20 cellular contexts compared by ENCODE assay signal in genomic region chr1:25933479-25934365, GRCh38. TPM values are rescaled to one million over a fixed set of nuclear protein-coding genes. Genes with fewer than 3 reads are reported as not detected.
A peak's percentile ranks its signal among the peaks of the same experiment; 100 is the strongest.
DNase-seq lines count a peak whose midpoint lies in the region; FAIRE-seq and TF ChIP-seq lines count a peak whose summit lies in the region.
"Had no signal": no experiment of that assay in that cellular context is flagged by ENCODE, and none has a peak within 500 bp of the region (broad histone marks: within the 10 kb centered on the region; RNA-seq: fewer than 3 reads in every experiment).

No MANE protein-coding gene starts in this region.

- no peak overlapping the region for H4K5ac ChIP-seq in H1 (ENCODE audit: insufficient read length, low read depth, low read length)

- H3K27ac ChIP-seq in HEK293 (ENCODE audit: extremely low read depth, low read depth, low read length) = no peak overlapping the region
- no peak overlapping the region for H3K27ac ChIP-seq in H1 (ENCODE audit: low read depth, low read length)
- no peak overlapping the region for H3K27ac ChIP-seq in tibial nerve
- H3K27ac ChIP-seq: brain microvascular endothelial cell, right atrium auricular region, upper lobe of left lung had no signal

- H3K56ac ChIP-seq in H1 (replicated peaks; ENCODE audit: insufficient read length, low read depth, low read length) = no peak overlapping the region

- H3K27me3 Mint-ChIP-seq in progenitor cell of endocrine pancreas = peaks cover 29% of the 10 kb centered on the region

- H3K4me1 ChIP-seq in HEK293 (ENCODE audit: control insufficient read depth, insufficient read depth, low read length) (no peaks in the 10 kb centered on the region), H1 (replicated peaks in 1 of 4; ENCODE audit: control insufficient read depth in 3 of 4, insufficient read depth in 4 of 4, low read length in 3 of 4) (no peaks in the 10 kb centered on the region; a peak in 1 of 7 replicates), tibial nerve (peaks cover 0 to 19% (median 0%) of the 10 kb centered on the region in 4 donors)
- H3K4me1 ChIP-seq: upper lobe of left lung had no signal

- no peaks in the 10 kb centered on the region for H3K9me3 ChIP-seq in HEK293 (ENCODE audit: control insufficient read depth, insufficient read depth, low read depth, low read length)
- H3K9me3 ChIP-seq in H1 (ENCODE audit: insufficient read depth in 2 of 2, low read depth in 1 of 2, low read length in 1 of 2) = no peaks in the 10 kb centered on the region
- H3K9me3 ChIP-seq in tibial nerve = no peaks in the 10 kb centered on the region
- H3K9me3 ChIP-seq: BE2C, right atrium auricular region, upper lobe of left lung had no signal

- H3K4ac ChIP-seq in H1 (replicated peaks; ENCODE audit: insufficient read length, low read depth, low read length) = no peak overlapping the region

- no peak overlapping the region for H3K23ac ChIP-seq in H1 (ENCODE audit: insufficient read length)

- no peak overlapping the region for H2BK5ac ChIP-seq in H1 (ENCODE audit: low read depth, low read length)

- H4K20me1 ChIP-seq in H1 (replicated peaks in 1 of 2; ENCODE audit: control insufficient read depth in 1 of 2, insufficient read depth in 2 of 2, low read length in 2 of 2) = no peaks in the 10 kb centered on the region

- H4K8ac ChIP-seq in H1 (ENCODE audit: extremely low read depth, insufficient read depth, low read length) = no peak overlapping the region

- H3K4me3 ChIP-seq in HEK293 (ENCODE audit: low read depth, low read length) (no peak overlapping the region), H1 (ENCODE audit: extremely low read depth in 1 of 4, insufficient read depth in 2 of 4, low read depth in 3 of 4, low read length in 4 of 4) (no peak overlapping the region), tibial nerve (no peak overlapping the region)
- H3K4me3 ChIP-seq: right atrium auricular region, upper lobe of left lung had no signal

- H3K27me3 ChIP-seq in H1 (replicated peaks in 1 of 4; ENCODE audit: control insufficient read depth in 3 of 4, extremely low read depth in 1 of 4, insufficient read depth in 3 of 4, low read length in 3 of 4) = no peaks in the 10 kb centered on the region
- H3K27me3 ChIP-seq in tibial nerve = no peaks in the 10 kb centered on the region
- H3K27me3 ChIP-seq: BE2C, brain microvascular endothelial cell, right atrium auricular region, upper lobe of left lung had no signal

- H3K4me2 ChIP-seq in H1 (ENCODE audit: insufficient read depth in 1 of 2, low read depth in 2 of 2, low read length in 2 of 2) = no peak overlapping the region

- no peak for TF ChIP-seq POLR2A in H1 (IDR thresholded peaks at IDR 0.05; ENCODE audit: control extremely low read depth in 1 of 2, low read depth in 2 of 2, low read length in 2 of 2)
- no peak for TF ChIP-seq POLR2A in tibial nerve (IDR thresholded peaks at IDR 0.05)

- no peak overlapping the region for H3K4me3 Mint-ChIP-seq in progenitor cell of endocrine pancreas (ENCODE audit: low read depth)
- H3K4me3 Mint-ChIP-seq: activated CD8-positive, alpha-beta memory T cell treated with anti-CD3 and anti-CD28 coated beads, Interleukin-2, amount 10 ng/mL, durations not matched to agents 7 days and 5 days had no signal

- H3K27ac Mint-ChIP-seq in progenitor cell of endocrine pancreas = peak overlapping the region; percentile 61
- H3K27ac Mint-ChIP-seq: activated CD8-positive, alpha-beta memory T cell treated with anti-CD3 and anti-CD28 coated beads, Interleukin-2, amount 10 ng/mL, durations not matched to agents 7 days and 5 days; naive B cell had no signal

- no peaks in the 10 kb centered on the region for H3K9me3 Mint-ChIP-seq in progenitor cell of endocrine pancreas (ENCODE audit: low read depth)
- H3K9me3 Mint-ChIP-seq: naive B cell had no signal

- POLR2A ChIA-PET in HEK293 (lab: Yijun Ruan, JAX) (interaction anchor here (1.6 kb wide), 1 partner anchor 11 kb away, joined by 5 read pairs; no protein-coding TSS in a partner anchor), H1 (lab: Charles Lee; ENCODE audit: partially characterized antibody) (interaction anchor here (0.9 to 1.5 kb wide), 6 partner anchors 9 to 41 kb away, joined by 3 to 6 read pairs (median 4); no protein-coding TSS in a partner anchor)

- H3K36me3 ChIP-seq in HEK293 (ENCODE audit: control insufficient read depth in 2 of 2, insufficient read depth in 1 of 2, low read length in 2 of 2) (no peaks in the 10 kb centered on the region), H1 (ENCODE audit: control insufficient read depth in 2 of 4, insufficient read depth in 4 of 4, low read length in 3 of 4) (no peaks in the 10 kb centered on the region), tibial nerve (no peaks in the 10 kb centered on the region)
- H3K36me3 ChIP-seq: BE2C, brain microvascular endothelial cell, right atrium auricular region, upper lobe of left lung had no signal

- H3K36me3 Mint-ChIP-seq in progenitor cell of endocrine pancreas (ENCODE audit: insufficient read depth) = no peaks in the 10 kb centered on the region
- H3K36me3 Mint-ChIP-seq: activated CD8-positive, alpha-beta memory T cell treated with anti-CD3 and anti-CD28 coated beads, Interleukin-2, amount 10 ng/mL, durations not matched to agents 7 days and 5 days; naive B cell had no signal

- H4K91ac ChIP-seq in H1 (replicated peaks; ENCODE audit: insufficient read length, low read length) = no peak overlapping the region

- TF ChIP-seq EP300 in H1 (IDR thresholded peaks at IDR 0.05; ENCODE audit: borderline replicate concordance in 1 of 2, low read depth in 2 of 2, low read length in 2 of 2) (no peak), tibial nerve (IDR thresholded peaks at IDR 0.05) (no peak)

- no peak overlapping the region for H2BK12ac ChIP-seq in H1 (ENCODE audit: low read depth, low read length)

- H3K14ac ChIP-seq in H1 (ENCODE audit: insufficient read length) = no peak overlapping the region

- 81% methylated on average over 13 of the region's 13 CpGs; no CpG with 5 or more reads in 1 of the 2 experiments for WGBS in H1 (ENCODE audit: extremely low coverage in 1 of 2, insufficient coverage in 1 of 2, insufficient read length in 1 of 2, insufficient replicate concordance in 2 of 2, low coverage in 1 of 2, low lambda C conversion rate in 2 of 2, missing lambda C conversion rate in 1 of 2), 2 experiments
- 41 to 46% methylated on average over 13 of the region's 13 CpGs for WGBS in tibial nerve, 2 donors

- TF ChIP-seq RAD21 in H1 (IDR thresholded peaks at IDR 0.05 in 1 of 2, conservative IDR thresholded peaks at IDR 0.05 in 1 of 2; ENCODE audit: low read depth in 2 of 2, low read length in 2 of 2) = no peak

- no peak overlapping the region for H2BK120ac ChIP-seq in H1 (replicated peaks; ENCODE audit: low read depth, low read length)

- no peaks in the 10 kb centered on the region for H3K23me2 ChIP-seq in H1 (ENCODE audit: low read depth, low read length)

- no peak overlapping the region for H2AK5ac ChIP-seq in H1 (ENCODE audit: low read depth, low read length)

- H2BK15ac ChIP-seq in H1 (ENCODE audit: low read length) = no peak overlapping the region

- TF ChIP-seq CTCF in HEK293 (tag by site-specific recombination; IDR thresholded peaks at IDR 0.05) (no peak), H1 (IDR thresholded peaks at IDR 0.05; ENCODE audit: control extremely low read depth in 1 of 3, insufficient read depth in 1 of 3, low read depth in 1 of 3, low read length in 3 of 3) (no peak), progenitor cell of endocrine pancreas (IDR thresholded peaks at IDR 0.05; ENCODE audit: unreplicated experiment) (no peak), tibial nerve (IDR thresholded peaks at IDR 0.05) (no peak)

- FAIRE-seq in H1 (lab: Jason Lieb, UNC) = no peak

- no peak overlapping the region for H2BK20ac ChIP-seq in H1 (ENCODE audit: low read length)

- peak overlapping the region; percentile 48 for H2AFZ ChIP-seq in H1 (ENCODE audit: low read length)

- no peaks in the 10 kb centered on the region for H3K79me1 ChIP-seq in H1 (ENCODE audit: low read depth, low read length)

- H3K4me1 Mint-ChIP-seq in progenitor cell of endocrine pancreas (ENCODE audit: low read depth) = peaks cover 2% of the 10 kb centered on the region
- H3K4me1 Mint-ChIP-seq: activated CD8-positive, alpha-beta memory T cell treated with anti-CD3 and anti-CD28 coated beads, Interleukin-2, amount 10 ng/mL, durations not matched to agents 7 days and 5 days; naive B cell had no signal

- H3K79me2 ChIP-seq in H1 (ENCODE audit: control insufficient read depth in 1 of 2, insufficient read depth in 2 of 2, low read length in 2 of 2) = no peaks in the 10 kb centered on the region

- no peak overlapping the region for H3K18ac ChIP-seq in H1 (ENCODE audit: extremely low read depth, low read length)

- DNase-seq in OCI-M1 (lab: John Stamatoyannopoulos, UW) = peak; percentile 94
- DNase-seq in H1 (ENCODE audit: low read depth in 1 of 2, low spot score in 2 of 2) = no peak
- no peak for DNase-seq in progenitor cell of endocrine pancreas (ENCODE audit: low spot score, unreplicated experiment)
- DNase-seq in NCI-H2107 treated with DMSO at 0.1 percent for 48 hours (lab: John Stamatoyannopoulos, UW; ENCODE audit: unreplicated experiment) = no peak
- DNase-seq in tibial nerve (ENCODE audit: low spot score in 2 of 2) = no peak
- DNase-seq in NCI-H1930 (lab: John Stamatoyannopoulos, UW) = no peak
- DNase-seq: activated CD4-positive, CD25-positive, alpha-beta regulatory T cell; activated CD8-positive, alpha-beta memory T cell treated with anti-CD3 and anti-CD28 coated beads, Interleukin-2, amount 10 ng/mL, durations not matched to agents 7 days and 5 days; activated gamma-delta T cell; BE2C; brain microvascular endothelial cell; DMS153; effector CD8-positive, alpha-beta T cell; naive B cell; NCI-H1092 treated with DMSO at 0.1 percent for 48 hours; NCI-H226; stimulated activated CD4-positive, alpha-beta T cell treated with anti-CD3 and anti-CD28 coated beads, Interleukin-2, amount 100 ng/mL, for 24 hours; upper lobe of left lung had no signal

- no peak overlapping the region; a peak in 1 of 7 replicates for H3K9ac ChIP-seq in H1 (replicated peaks in 1 of 4; ENCODE audit: extremely low read depth in 1 of 4, low read depth in 3 of 4, low read length in 3 of 4)

- CTCF ChIA-PET in HEK293 (lab: Yijun Ruan, JAX) = interaction anchor here (1.2 kb wide), 1 partner anchor 64 kb away, joined by 4 read pairs; the partner anchor contains the start of gene PAFAH2
- CTCF ChIA-PET in H1 (lab: Charles Lee; ENCODE audit: partially characterized antibody) = interaction anchor here (0.6 to 2.3 kb wide), 7 partner anchors 9 to 65 kb away, joined by 3 to 12 read pairs (median 4); no protein-coding TSS in a partner anchor

RNA-seq across cellular contexts. Expression of gene STMN1, which starts 27.5 kb away (rescaled TPM):
- total RNA-seq in H1 (2021; fragmentation: NEBNext Ultra II Directional; extraction: Animal tissue kit (Norgen Biotek cat#: 25700)) = 561 and 564 TPM in 2 replicates
- polyA plus RNA-seq in H1 (2011; rRNA removed) = 78.4 and 116 TPM in 2 replicates
- polyA plus RNA-seq in H1 (2011; cell fraction: cytosol; rRNA removed) = 189 TPM
- 60.2 TPM for polyA plus RNA-seq in H1 (2011; cell fraction: nucleus; rRNA removed)
- 352 to 483 TPM (median 373 TPM) in 4 replicates for polyA plus RNA-seq in H1 (2012, experiment 1 of 2)
- polyA plus RNA-seq in H1 (2012, experiment 2 of 2) = 113 TPM
- 403 TPM for polyA plus RNA-seq in H1 (2013, experiment 1 of 2)
- polyA plus RNA-seq in H1 (2013, experiment 2 of 2) = 416 TPM
- polyA minus RNA-seq in H1 (2011; rRNA and poly(A)+ RNA removed) = 28.0 and 32.8 TPM in 2 replicates
- polyA minus RNA-seq in H1 (2011; cell fraction: cytosol; rRNA and poly(A)+ RNA removed) = 51.4 TPM
- 64.6 TPM for polyA minus RNA-seq in H1 (2011; cell fraction: nucleus; rRNA and poly(A)+ RNA removed)
- total RNA-seq in progenitor cell of endocrine pancreas = 811 and 856 TPM in 2 replicates
- 100 to 1,000 TPM in 2 of 4 donors, 10 to 100 TPM in 2; 79.2 to 140 (median 105) TPM for total RNA-seq in tibial nerve

RNA-seq across cellular contexts. Expression of gene PAQR7, which starts 58.2 kb away (rescaled TPM):
- total RNA-seq in H1 (2021; fragmentation: NEBNext Ultra II Directional; extraction: Animal tissue kit (Norgen Biotek cat#: 25700)) = 7.3 and 7.7 TPM in 2 replicates
- polyA plus RNA-seq in H1 (2011; rRNA removed) = 7.4 and 9.0 TPM in 2 replicates
- 6.5 TPM for polyA plus RNA-seq in H1 (2011; cell fraction: cytosol; rRNA removed)
- 6.1 TPM for polyA plus RNA-seq in H1 (2011; cell fraction: nucleus; rRNA removed)
- 6.2 to 8.2 TPM (median 7.5 TPM) in 4 replicates for polyA plus RNA-seq in H1 (2012, experiment 1 of 2)
- 6.0 TPM for polyA plus RNA-seq in H1 (2012, experiment 2 of 2)
- 7.1 TPM for polyA plus RNA-seq in H1 (2013, experiment 1 of 2)
- polyA plus RNA-seq in H1 (2013, experiment 2 of 2) = 8.3 TPM
- 10.1 and 10.5 TPM in 2 replicates for polyA minus RNA-seq in H1 (2011; rRNA and poly(A)+ RNA removed)
- 7.6 TPM for polyA minus RNA-seq in H1 (2011; cell fraction: cytosol; rRNA and poly(A)+ RNA removed)
- 4.5 TPM for polyA minus RNA-seq in H1 (2011; cell fraction: nucleus; rRNA and poly(A)+ RNA removed)
- total RNA-seq in progenitor cell of endocrine pancreas (20.2 and 21.0 TPM in 2 replicates), tibial nerve (1 to 10 TPM; 5.4 to 8.7 (median 7.5) TPM)

Comparison
In these comparisons a context has a peak if more than half of its experiments do, and no peak if none do; other contexts are left out.
1. Of the 6 proteins assayed by ChIP-seq in both HEK293 and H1: peak only in HEK293: ATF2; only in H1: none; in both: none; in neither: 5.